17 cellular contexts compared by ENCODE assay signal in the genomic region with DNA sequence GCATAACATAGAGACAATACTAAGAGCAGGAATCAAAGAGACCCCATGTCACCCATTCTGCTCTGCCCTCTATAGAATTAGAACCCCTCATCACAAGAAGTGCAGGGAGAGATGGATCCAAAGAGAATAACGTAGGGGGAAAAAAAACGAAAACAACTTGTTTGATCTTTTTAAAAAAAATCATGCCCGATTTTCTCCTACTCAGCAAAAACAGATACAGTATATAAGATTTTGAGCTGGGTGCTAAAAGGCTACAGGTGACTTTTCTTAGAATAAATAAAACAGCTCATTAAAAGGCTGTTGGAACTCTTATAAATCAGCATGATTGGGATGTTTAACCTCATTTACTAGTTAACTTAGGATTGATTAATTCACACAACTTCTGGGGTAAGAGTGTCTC. TPM values are rescaled to one million over a fixed set of nuclear protein-coding genes. Genes with fewer than 3 reads are reported as not detected.
DNase-seq lines count a peak whose midpoint lies in the region; ATAC-seq, FAIRE-seq and TF ChIP-seq lines count a peak whose summit lies in the region.
"Had no signal": no experiment of that assay in that cellular context is flagged by ENCODE, and none has a peak within 500 bp of the region (broad histone marks: within the 10 kb centered on the region; RNA-seq: fewer than 3 reads in every experiment).

No MANE protein-coding gene starts in this region.

- H2AFZ ChIP-seq in IMR-90 (replicated peaks; ENCODE audit: low read length, poor library complexity) (no peak overlapping the region), HepG2 (ENCODE audit: low read length) (no peak overlapping the region)

- no peak for ATAC-seq in IMR-90 (ENCODE audit: low read depth)
- no peak for ATAC-seq in HepG2

- no peak overlapping the region for H3K4ac ChIP-seq in IMR-90 (ENCODE audit: low read depth, low read length)

- TF ChIP-seq CTCF in IMR-90 (conservative IDR thresholded peaks at IDR 0.05; ENCODE audit: low read depth, low read length) (no peak), HepG2 (CRISPR knock-in tag; IDR thresholded peaks at IDR 0.05) (no peak), neutrophil (IDR thresholded peaks at IDR 0.05) (no peak)

- dilution Hi-C loops in IMR-90 (cut with HindIII; ENCODE audit: low sequenced_read_pairs, unreplicated experiment), result no loop called here

- peaks cover 56% of the 10 kb centered on the region for H4K20me1 ChIP-seq in IMR-90 (ENCODE audit: insufficient read depth, low read length)
- H4K20me1 ChIP-seq in HepG2 (ENCODE audit: insufficient read depth, low read length), result no peaks in the 10 kb centered on the region; the same call in 1 of the 2 replicates

- no peak for FAIRE-seq in HepG2 (lab: Jason Lieb, UNC)
- FAIRE-seq: GM12891, GM19239 had no signal

- POLR2A ChIA-PET in IMR-90 (lab: Charles Lee; ENCODE audit: unreplicated experiment) (interaction anchor here (0.5 kb wide), 1 partner anchor 89 kb away, joined by 6 read pairs; no protein-coding TSS in a partner anchor), HepG2 (lab: Yijun Ruan, JAX) (no interaction called here), HEK293T (lab: Yijun Ruan, JAX) (no interaction called here)

- H3K36me3 ChIP-seq in IMR-90 (ENCODE audit: control insufficient read depth, insufficient read depth, low read length), result peaks cover 41% of the 10 kb centered on the region
- H3K36me3 ChIP-seq in HepG2 (replicated peaks in 1 of 2; ENCODE audit: control insufficient read depth in 1 of 2, insufficient read depth in 2 of 2, low read length in 2 of 2), result peaks cover 16 to 71% of the 10 kb centered on the region in 2 experiments
- peaks cover 64% of the 10 kb centered on the region for H3K36me3 ChIP-seq in neutrophil

- intact Hi-C loops in IMR-90 (cut with micrococcal nuclease) (no loop called here), HepG2 (cut with micrococcal nuclease; ENCODE audit: unreplicated experiment) (no loop called here)

- no peak overlapping the region for H4K5ac ChIP-seq in IMR-90 (ENCODE audit: low read depth, low read length)

- H2BK15ac ChIP-seq in IMR-90 (ENCODE audit: low read depth, low read length), result no peak overlapping the region

- H3K79me1 ChIP-seq in IMR-90 (ENCODE audit: low read depth in 1 of 2, low read length in 2 of 2), result peaks cover 24 to 61% of the 10 kb centered on the region in 2 experiments

- H3K4me2 ChIP-seq in IMR-90 (ENCODE audit: low read depth, low read length), result no peak overlapping the region
- H3K4me2 ChIP-seq in HepG2 (ENCODE audit: low read depth, low read length), result no peak overlapping the region
- H3K4me2 ChIP-seq: BLaER1 had no signal

- no peak overlapping the region for H2AK9ac ChIP-seq in IMR-90 (replicated peaks; ENCODE audit: low read depth, low read length, poor library complexity)

- no peak overlapping the region for H2BK120ac ChIP-seq in IMR-90 (ENCODE audit: low read depth, low read length)

- TF ChIP-seq RAD21 in IMR-90 (IDR thresholded peaks at IDR 0.05; ENCODE audit: low read length) (no peak), HepG2 (CRISPR knock-in tag; IDR thresholded peaks at IDR 0.05) (no peak)

- BruUV-seq in IMR-90 (replicated peaks; lab: Mats Ljungman, UMichigan), result no TSS peak
- BruUV-seq in HepG2 (replicated peaks; lab: Mats Ljungman, UMichigan), result no TSS peak

- peaks cover 56% of the 10 kb centered on the region for H3K79me2 ChIP-seq in HepG2 (ENCODE audit: insufficient read depth, low read length)

- H3K27me3 ChIP-seq in IMR-90 (ENCODE audit: control insufficient read depth, insufficient read depth, low read length), result no peaks in the 10 kb centered on the region
- no peaks in the 10 kb centered on the region for H3K27me3 ChIP-seq in HepG2 (ENCODE audit: control insufficient read depth in 1 of 2, insufficient read depth in 2 of 2, low read length in 2 of 2)
- H3K27me3 ChIP-seq in neutrophil, result no peaks in the 10 kb centered on the region
- H3K27me3 ChIP-seq: BLaER1 had no signal

- H3K56ac ChIP-seq in IMR-90 (ENCODE audit: extremely low read depth, insufficient read depth, low read length), result no peak overlapping the region

- WGBS in IMR-90 (ENCODE audit: extremely low coverage in 2 of 2, insufficient read length in 1 of 2), 2 experiments, result no CpG with 5 or more reads among the region's 3 CpGs
- 90% methylated on average over 3 of the region's 3 CpGs for WGBS in HepG2 (ENCODE audit: low lambda C conversion rate)

- no peak overlapping the region for H2BK5ac ChIP-seq in IMR-90 (ENCODE audit: low read depth, low read length, poor library complexity, severe bottlenecking)

- H2AK5ac ChIP-seq in IMR-90 (ENCODE audit: low read depth, low read length), result no peak overlapping the region

- H3K27ac ChIP-seq in IMR-90 (ENCODE audit: insufficient read depth, low read length), result no peak overlapping the region
- no peak overlapping the region for H3K27ac ChIP-seq in HepG2 (ENCODE audit: extremely low read length, insufficient read depth, low read length)
- H3K27ac ChIP-seq in neutrophil, result peak overlapping the region; percentile 95
- H3K27ac ChIP-seq: 22Rv1, BLaER1 had no signal

- 0 out of 2 replicates have a peak, but pooled peaks cover 3% of the 10 kb centered on the region for H3K9me1 ChIP-seq in IMR-90 (ENCODE audit: insufficient read depth, low read length)

- H3K4me3 ChIP-seq in IMR-90 (ENCODE audit: insufficient read depth, low read depth, low read length) (no peak overlapping the region), HepG2 (replicated peaks in 1 of 3; ENCODE audit: insufficient read depth in 1 of 3, low read depth in 2 of 3, low read length in 3 of 3) (no peak overlapping the region), neutrophil (ENCODE audit: low read depth in 1 of 2, low read length in 1 of 2) (peak overlapping the region; percentile 49 to 50)
- H3K4me3 ChIP-seq: BLaER1, HAP-1 had no signal

- H4K8ac ChIP-seq in IMR-90 (ENCODE audit: low read depth in 2 of 2, low read length in 2 of 2), result no peak overlapping the region

- TF ChIP-seq POLR2A in IMR-90 (IDR thresholded peaks at IDR 0.05; ENCODE audit: low read depth, low read length), result no peak
- TF ChIP-seq POLR2A in HepG2 (IDR thresholded peaks at IDR 0.05; ENCODE audit: insufficient read depth in 1 of 2, low read depth in 2 of 2, low read length in 2 of 2), result no peak

- no peak overlapping the region for H2BK20ac ChIP-seq in IMR-90 (ENCODE audit: low read depth, low read length)

- in situ Hi-C loops in IMR-90 (cut with MboI; ENCODE audit: low sequenced_read_pairs), result no loop called here
- in situ Hi-C loops in HepG2 (cut with HindIII; ENCODE audit: extremely low pct_ligation_motif_present, low pct_unique_long_range_greater_than_20kb), result no loop called here

- TF ChIP-seq EP300 in HepG2 (IDR thresholded peaks at IDR 0.05; ENCODE audit: low read depth in 2 of 2, low read length in 2 of 2) (no peak), HepG2 (CRISPR knock-in tag; IDR thresholded peaks at IDR 0.05; ENCODE audit: borderline replicate concordance) (no peak)

- H3K14ac ChIP-seq in IMR-90 (replicated peaks; ENCODE audit: low read depth, low read length), result no peak overlapping the region

- no peak overlapping the region for H3K18ac ChIP-seq in IMR-90 (ENCODE audit: low read depth, low read length)

- DNase-seq in NCI-H345 treated with DMSO at 0.1 percent for 48 hours (lab: John Stamatoyannopoulos, UW; ENCODE audit: unreplicated experiment) (peak; percentile 53), NCI-H345 (lab: John Stamatoyannopoulos, UW) (no peak), IMR-90 (no peak), HepG2 (ENCODE audit: low spot score) (no peak), HEK293T (ENCODE audit: extremely low spot score) (no peak), RPMI8226 (no peak), RKO (ENCODE audit: low spot score) (no peak)
- DNase-seq: AML-193, DMS79, GOT3, HFFc6 had no signal

- CTCF ChIA-PET in IMR-90 (lab: Yijun Ruan, JAX), result no interaction called here
- CTCF ChIA-PET in HepG2 (lab: Yijun Ruan, JAX; ENCODE audit: low intra/inter-chr PET ratio, low total read pairs), result no interaction called here
- CTCF ChIA-PET in HEK293T (lab: Yijun Ruan, JAX), result no interaction called here

- H3K9ac ChIP-seq in IMR-90 (ENCODE audit: low read depth, low read length) (no peak overlapping the region), HepG2 (ENCODE audit: insufficient read depth, low read depth, low read length) (no peak overlapping the region)
- H3K9ac ChIP-seq: BLaER1 had no signal

- H3K4me1 ChIP-seq in IMR-90 (ENCODE audit: control insufficient read depth, insufficient read depth, low read length), result no peaks in the 10 kb centered on the region; the same call in 1 of the 2 replicates
- H3K4me1 ChIP-seq in HepG2 (ENCODE audit: insufficient read depth, low read length), result peaks cover 28% of the 10 kb centered on the region
- peaks cover 91% of the 10 kb centered on the region in 2 experiments for H3K4me1 ChIP-seq in neutrophil (ENCODE audit: control insufficient read depth in 1 of 2, insufficient read depth in 1 of 2, low read depth in 1 of 2, low read length in 1 of 2)
- H3K4me1 ChIP-seq: HAP-1 had no signal

- H3K9me3 ChIP-seq in IMR-90 (ENCODE audit: control insufficient read depth, insufficient read depth, low read length) (no peaks in the 10 kb centered on the region), HepG2 (ENCODE audit: low read length) (no peaks in the 10 kb centered on the region), neutrophil (no peaks in the 10 kb centered on the region)
- H3K9me3 ChIP-seq: BLaER1, HAP-1 had no signal

- no peak overlapping the region for H4K91ac ChIP-seq in IMR-90 (ENCODE audit: insufficient read depth, low read depth, low read length)

- no peak overlapping the region for H3K23ac ChIP-seq in IMR-90 (ENCODE audit: low read depth, low read length)

RNA-seq across cellular contexts. Expression of a gene that starts 17.4 kb away (rescaled TPM):
- total RNA-seq in IMR-90 (2012; rRNA removed), result 5.7 and 7.8 TPM in 2 replicates
- 12.9 and 16.3 TPM in 2 replicates for polyA plus RNA-seq in IMR-90 (2012; rRNA removed)
- 7.6 and 8.8 TPM in 2 replicates for polyA plus RNA-seq in IMR-90 (2012; cell fraction: cytosol; rRNA removed)
- 43.7 and 49.4 TPM in 2 replicates for polyA plus RNA-seq in IMR-90 (2012; cell fraction: nucleus; rRNA removed; ENCODE audit: low replicate concordance)
- total RNA-seq in HepG2 (2016; rRNA removed; fragmentation: Illumina TruSeq; extraction: Trizol), result 19.4 and 23.5 TPM in 2 replicates
- 3.2 and 3.4 TPM in 2 replicates for total RNA-seq in HepG2 (2016; cell fraction: cytosol; rRNA removed; fragmentation: Illumina TruSeq; extraction: Trizol; ENCODE audit: low read depth)
- total RNA-seq in HepG2 (2016; cell fraction: insoluble cytoplasmic fraction; rRNA removed; fragmentation: Illumina TruSeq; extraction: Trizol), result 16.5 and 23.4 TPM in 2 replicates
- total RNA-seq in HepG2 (2016; cell fraction: membrane; rRNA removed; fragmentation: Illumina TruSeq; extraction: Trizol), result 7.7 and 8.3 TPM in 2 replicates
- 21.8 and 22.1 TPM in 2 replicates for total RNA-seq in HepG2 (2016; cell fraction: nucleus; rRNA removed; fragmentation: Illumina TruSeq; extraction: Trizol)
- 10.6 TPM in 2 replicates for polyA plus RNA-seq in HepG2 (2011; rRNA removed)
- polyA plus RNA-seq in HepG2 (2011; cell fraction: cytosol; rRNA removed), result 6.2 and 7.7 TPM in 2 replicates
- 31.3 and 37.9 TPM in 2 replicates for polyA plus RNA-seq in HepG2 (2011; cell fraction: nucleus; rRNA removed)
- 12.1 and 15.1 TPM in 2 replicates for polyA plus RNA-seq in HepG2 (2012)
- polyA plus RNA-seq in HepG2 (2016; cell fraction: cytosol; fragmentation: Illumina TruSeq; extraction: Trizol; ENCODE audit: low read depth), result 0.95 and 1.1 TPM in 2 replicates
- polyA plus RNA-seq in HepG2 (2016; cell fraction: insoluble cytoplasmic fraction; fragmentation: Illumina TruSeq; extraction: Trizol; ENCODE audit: low read depth), result 13.1 and 16.1 TPM in 2 replicates
- 2.9 and 3.3 TPM in 2 replicates for polyA plus RNA-seq in HepG2 (2016; cell fraction: membrane; fragmentation: Illumina TruSeq; extraction: Trizol; ENCODE audit: low read depth)
- 28.3 and 29.1 TPM in 2 replicates for polyA plus RNA-seq in HepG2 (2016; cell fraction: nucleus; fragmentation: Illumina TruSeq; extraction: Trizol; ENCODE audit: insufficient read depth, low read depth)
- polyA minus RNA-seq in HepG2 (2011; rRNA and poly(A)+ RNA removed; ENCODE audit: low replicate concordance), result 31.7 and 41.5 TPM in 2 replicates
- 9.0 and 10.1 TPM in 2 replicates for polyA minus RNA-seq in HepG2 (2011; cell fraction: cytosol; rRNA and poly(A)+ RNA removed)
- polyA minus RNA-seq in HepG2 (2011; cell fraction: nucleus; rRNA and poly(A)+ RNA removed), result 20.9 and 24.1 TPM in 2 replicates

RNA-seq across cellular contexts. Expression of a gene that starts 17.6 kb away (rescaled TPM):
- total RNA-seq in IMR-90 (2012; rRNA removed) (26.0 and 27.8 TPM in 2 replicates), HepG2 (2016; rRNA removed; fragmentation: Illumina TruSeq; extraction: Trizol) (48.7 and 65.0 TPM in 2 replicates)
- polyA plus RNA-seq in IMR-90 (2012; rRNA removed) (53.2 and 54.2 TPM in 2 replicates), HepG2 (2011; rRNA removed) (28.3 and 35.0 TPM in 2 replicates)
- 28.8 and 39.4 TPM in 2 replicates for polyA plus RNA-seq in IMR-90 (2012; cell fraction: cytosol; rRNA removed)
- 63.0 and 63.9 TPM in 2 replicates for polyA plus RNA-seq in IMR-90 (2012; cell fraction: nucleus; rRNA removed; ENCODE audit: low replicate concordance)
- total RNA-seq in HepG2 (2016; cell fraction: cytosol; rRNA removed; fragmentation: Illumina TruSeq; extraction: Trizol; ENCODE audit: low read depth), result 15.9 and 19.4 TPM in 2 replicates
- 45.2 and 62.7 TPM in 2 replicates for total RNA-seq in HepG2 (2016; cell fraction: insoluble cytoplasmic fraction; rRNA removed; fragmentation: Illumina TruSeq; extraction: Trizol)
- total RNA-seq in HepG2 (2016; cell fraction: membrane; rRNA removed; fragmentation: Illumina TruSeq; extraction: Trizol), result 15.9 and 18.0 TPM in 2 replicates
- total RNA-seq in HepG2 (2016; cell fraction: nucleus; rRNA removed; fragmentation: Illumina TruSeq; extraction: Trizol), result 42.0 and 52.4 TPM in 2 replicates
- 19.7 and 20.6 TPM in 2 replicates for polyA plus RNA-seq in HepG2 (2011; cell fraction: cytosol; rRNA removed)
- polyA plus RNA-seq in HepG2 (2011; cell fraction: nucleus; rRNA removed), result 37.8 and 42.0 TPM in 2 replicates
- polyA plus RNA-seq in HepG2 (2012), result 24.7 and 35.3 TPM in 2 replicates
- polyA plus RNA-seq in HepG2 (2016; cell fraction: cytosol; fragmentation: Illumina TruSeq; extraction: Trizol; ENCODE audit: low read depth), result 5.7 and 7.1 TPM in 2 replicates
- polyA plus RNA-seq in HepG2 (2016; cell fraction: insoluble cytoplasmic fraction; fragmentation: Illumina TruSeq; extraction: Trizol; ENCODE audit: low read depth), result 52.7 and 61.5 TPM in 2 replicates
- 9.9 and 13.3 TPM in 2 replicates for polyA plus RNA-seq in HepG2 (2016; cell fraction: membrane; fragmentation: Illumina TruSeq; extraction: Trizol; ENCODE audit: low read depth)
- polyA plus RNA-seq in HepG2 (2016; cell fraction: nucleus; fragmentation: Illumina TruSeq; extraction: Trizol; ENCODE audit: insufficient read depth, low read depth), result 79.5 and 95.5 TPM in 2 replicates
- polyA minus RNA-seq in HepG2 (2011; rRNA and poly(A)+ RNA removed; ENCODE audit: low replicate concordance), result 31.8 and 71.0 TPM in 2 replicates
- 7.9 and 8.7 TPM in 2 replicates for polyA minus RNA-seq in HepG2 (2011; cell fraction: cytosol; rRNA and poly(A)+ RNA removed)
- 30.6 and 30.8 TPM in 2 replicates for polyA minus RNA-seq in HepG2 (2011; cell fraction: nucleus; rRNA and poly(A)+ RNA removed)

Comparison
In these comparisons a context has a peak if more than half of its experiments do, and no peak if none do; other contexts are left out.
1. H3K4me3 ChIP-seq: peak in neutrophil (2 of 2); none in IMR-90 (single experiment) and HepG2 (0 of 3).